In the genomic region with DNA sequence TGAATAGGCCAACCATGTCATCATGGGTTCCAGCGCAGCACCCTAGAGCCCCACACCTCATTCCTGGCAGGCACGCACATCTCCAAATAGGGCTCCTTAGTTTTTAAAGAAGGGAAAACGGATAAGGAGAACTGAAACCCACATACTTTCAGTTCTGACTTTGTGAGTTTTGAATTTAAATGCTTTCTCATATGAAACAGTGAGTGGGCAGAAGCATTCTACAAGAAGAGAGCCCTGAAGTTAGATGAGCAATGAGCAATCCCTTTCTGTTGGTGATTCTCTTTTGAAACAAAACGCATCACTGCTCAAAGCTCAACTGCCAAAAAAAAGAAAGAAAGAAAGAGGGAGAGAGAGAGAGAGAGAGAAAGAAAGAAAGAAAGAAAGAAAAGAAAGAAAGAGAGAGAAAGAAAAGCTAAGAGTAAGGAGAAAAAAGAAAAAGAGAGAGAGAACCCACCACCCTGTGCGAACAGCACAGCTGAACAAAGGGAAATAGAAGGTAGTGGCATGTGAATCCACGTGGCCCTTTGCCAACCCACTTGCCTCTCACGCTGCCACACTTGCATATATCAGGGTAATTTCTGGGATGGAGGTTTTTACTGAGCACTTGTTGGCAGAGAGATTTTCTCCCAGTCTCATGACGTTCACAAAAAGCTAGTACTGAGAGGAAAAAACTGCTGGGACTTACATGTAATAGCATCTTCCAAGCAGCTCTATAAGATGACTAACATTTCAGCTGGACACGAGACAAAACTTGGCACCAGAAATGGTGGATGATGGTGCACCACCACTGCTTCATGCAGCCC, we compare ENCODE assay signal across 8 cellular contexts. TPM values are rescaled to one million over a fixed set of nuclear protein-coding genes. Genes with fewer than 3 reads are reported as not detected.
DNase-seq lines count a peak whose midpoint lies in the region; ATAC-seq and TF ChIP-seq lines count a peak whose summit lies in the region.

No MANE protein-coding gene starts in this region.

- peak overlapping the region; percentile 19; the same call in 1 of the 2 replicates for H3K27ac ChIP-seq in VCaP
- peak overlapping the region in 1 of 2 donors; percentile 13 for H3K27ac ChIP-seq in ovary
- peak overlapping the region in 1 of 2 donors; percentile 53 for H3K27ac ChIP-seq in left lung

- peaks cover 3% of the 10 kb centered on the region for H3K4me1 ChIP-seq in ovary (ENCODE audit: insufficient read depth)
- H3K4me1 ChIP-seq in left lung = peaks cover 8 to 39% of the 10 kb centered on the region in 2 donors

- peak overlapping the region; percentile 98 for H3K27ac Mint-ChIP-seq in activated T-cell treated with anti-CD3 and anti-CD28 coated beads, Interleukin-2, amount 50 U/mL, for 24 hours
- peak overlapping the region; percentile 76 for H3K27ac Mint-ChIP-seq in osteocyte (ENCODE audit: unreplicated experiment)
- H3K27ac Mint-ChIP-seq in endothelial cell (ENCODE audit: unreplicated experiment) = no peak overlapping the region

- TF ChIP-seq EP300 in ovary (IDR thresholded peaks at IDR 0.05) = no peak

- TF ChIP-seq CTCF in VCaP (conservative IDR thresholded peaks at IDR 0.05) (no peak), osteocyte (IDR thresholded peaks at IDR 0.05) (no peak), ovary (IDR thresholded peaks at IDR 0.05) (no peak), left lung (IDR thresholded peaks at IDR 0.05) (no peak), endothelial cell (IDR thresholded peaks at IDR 0.05; ENCODE audit: unreplicated experiment) (no peak)

- DNase-seq in activated T-cell treated with anti-CD3 and anti-CD28 coated beads, Interleukin-2, amount 50 U/mL, for 24 hours = no peak
- DNase-seq in activated T-cell treated with anti-CD3 and anti-CD28 coated beads for 4 hours (no peak), osteocyte (ENCODE audit: extremely low spot score, unreplicated experiment) (no peak), ovary (no peak), left lung (no peak), endothelial cell (ENCODE audit: low spot score) (no peak)

- intact Hi-C loops in ovary (cut with DNase I) (no loop called here), left lung (cut with DNase I) (no loop called here)

- TF ChIP-seq POLR2A in ovary (IDR thresholded peaks at IDR 0.05) = no peak

- H3K36me3 Mint-ChIP-seq in activated T-cell treated with anti-CD3 and anti-CD28 coated beads, Interleukin-2, amount 50 U/mL, for 24 hours (ENCODE audit: low read depth) = no peaks in the 10 kb centered on the region
- H3K36me3 Mint-ChIP-seq in osteocyte (ENCODE audit: unreplicated experiment) = no peaks in the 10 kb centered on the region
- H3K36me3 Mint-ChIP-seq in endothelial cell (ENCODE audit: low read depth, unreplicated experiment) = no peaks in the 10 kb centered on the region

- H3K36me3 ChIP-seq in ovary (no peaks in the 10 kb centered on the region), left lung (no peaks in the 10 kb centered on the region)

- H3K27me3 ChIP-seq in ovary = no peaks in the 10 kb centered on the region
- no peaks in the 10 kb centered on the region for H3K27me3 ChIP-seq in left lung

- peak overlapping the region; percentile 76 for H3K4me3 Mint-ChIP-seq in activated T-cell treated with anti-CD3 and anti-CD28 coated beads, Interleukin-2, amount 50 U/mL, for 24 hours
- H3K4me3 Mint-ChIP-seq in osteocyte (ENCODE audit: unreplicated experiment) (no peak overlapping the region), endothelial cell (ENCODE audit: unreplicated experiment) (no peak overlapping the region)

- H3K4me3 ChIP-seq in ovary = no peak overlapping the region
- no peak overlapping the region for H3K4me3 ChIP-seq in left lung

- H3K4me1 Mint-ChIP-seq in activated T-cell treated with anti-CD3 and anti-CD28 coated beads, Interleukin-2, amount 50 U/mL, for 24 hours (ENCODE audit: low read depth) = peaks cover 74% of the 10 kb centered on the region
- H3K4me1 Mint-ChIP-seq in osteocyte (ENCODE audit: unreplicated experiment) = peaks cover 44% of the 10 kb centered on the region
- H3K4me1 Mint-ChIP-seq in endothelial cell (ENCODE audit: unreplicated experiment) = peaks cover 5% of the 10 kb centered on the region

- no peaks in the 10 kb centered on the region for H3K9me3 Mint-ChIP-seq in activated T-cell treated with anti-CD3 and anti-CD28 coated beads, Interleukin-2, amount 50 U/mL, for 24 hours
- H3K9me3 Mint-ChIP-seq in osteocyte (ENCODE audit: unreplicated experiment) = no peaks in the 10 kb centered on the region
- H3K9me3 Mint-ChIP-seq in endothelial cell (ENCODE audit: unreplicated experiment) = no peaks in the 10 kb centered on the region

- peaks cover 64% of the 10 kb centered on the region for H3K27me3 Mint-ChIP-seq in activated T-cell treated with anti-CD3 and anti-CD28 coated beads, Interleukin-2, amount 50 U/mL, for 24 hours
- H3K27me3 Mint-ChIP-seq in osteocyte (ENCODE audit: unreplicated experiment) (no peaks in the 10 kb centered on the region), endothelial cell (ENCODE audit: unreplicated experiment) (no peaks in the 10 kb centered on the region)

- H3K9me3 ChIP-seq in ovary = no peaks in the 10 kb centered on the region
- no peaks in the 10 kb centered on the region for H3K9me3 ChIP-seq in left lung

- peak; percentile 42 for ATAC-seq in HG03066 (IDR thresholded peaks at IDR 0.05; ENCODE audit: low read depth, unreplicated experiment)
- ATAC-seq in left lung = no peak

- 51 to 52% (median 51%) methylated on average over 9 of the region's 9 CpGs for WGBS in ovary, 3 donors

RNA-seq across cellular contexts. Expression of gene TMSB4X, which starts 31.0 kb away (rescaled TPM):
- total RNA-seq in osteocyte = 2,830 and 2,924 TPM in 2 replicates
- total RNA-seq in ovary = 1,000 to 10,000 TPM; 1,993 to 2,559 (median 2,105) TPM
- 1,000 to 10,000 TPM; 3,725 to 5,006 TPM for polyA plus RNA-seq in ovary
- total RNA-seq in left lung = 1,000 to 10,000 TPM; 4,574 to 4,791 TPM
- 3,201 TPM for total RNA-seq in endothelial cell (ENCODE audit: unreplicated experiment)

RNA-seq across cellular contexts. Expression of gene FAM9C, which starts 38.5 kb away (rescaled TPM):
- not detected in 2 replicates for total RNA-seq in osteocyte
- 1 to 10 TPM in 1 of 7 donors, under 1 TPM in 3, not detected in 3; 0.10 to 1.0 (median 0.74) TPM for total RNA-seq in ovary
- polyA plus RNA-seq in ovary = 1 to 10 TPM in 1 of 2 donors, not detected in 1; 1.6 TPM
- total RNA-seq in left lung = not detected
- total RNA-seq in endothelial cell (ENCODE audit: unreplicated experiment) = not detected
